Comparison of ENCODE assay signal across 31 cellular contexts in genomic region chr10:29287635-29288034, GRCh38. TPM values are rescaled to one million over a fixed set of nuclear protein-coding genes. Genes with fewer than 3 reads are reported as not detected.
DNase-seq lines count a peak whose midpoint lies in the region; ATAC-seq, FAIRE-seq and TF ChIP-seq lines count a peak whose summit lies in the region.
"Had no signal": no experiment of that assay in that cellular context is flagged by ENCODE, and none has a peak within 500 bp of the region (broad histone marks: within the 10 kb centered on the region; RNA-seq: fewer than 3 reads in every experiment).

No MANE protein-coding gene starts in this region.

- 13% methylated on average over 4 of the region's 4 CpGs for WGBS in HepG2 (ENCODE audit: low lambda C conversion rate)
- 71% methylated on average over 4 of the region's 4 CpGs for WGBS in right lobe of liver (ENCODE audit: insufficient coverage, low coverage, low lambda C conversion rate, missing lambda C conversion rate)
- WGBS in esophagus muscularis mucosa, result 82% methylated on average over 4 of the region's 4 CpGs

- H3K79me2 ChIP-seq in HepG2 (ENCODE audit: insufficient read depth, low read length), result no peaks in the 10 kb centered on the region

- H3K27ac Mint-ChIP-seq in activated CD4-positive, alpha-beta T cell treated with anti-CD3 and anti-CD28 coated beads, Interleukin-2, amount 10 ng/mL, durations not matched to agents 7 days and 5 days, result no peak overlapping the region
- H3K27ac Mint-ChIP-seq: CD14-positive monocyte; CD4-positive, alpha-beta memory T cell; CD4-positive, CD25-positive, alpha-beta regulatory T cell; CD8-positive, alpha-beta memory T cell had no signal

- H3K4me3 ChIP-seq in HepG2 (replicated peaks in 1 of 3; ENCODE audit: insufficient read depth in 1 of 3, low read depth in 2 of 3, low read length in 3 of 3) (no peak overlapping the region), right lobe of liver (no peak overlapping the region), esophagus muscularis mucosa (no peak overlapping the region)
- H3K4me3 ChIP-seq: BLaER1 had no signal

- POLR2A ChIA-PET in HepG2 (lab: Yijun Ruan, JAX), result no interaction called here
- POLR2A ChIA-PET in activated CD4-positive, alpha-beta T cell treated with anti-CD3 and anti-CD28 coated beads, Interleukin-2, amount 10 ng/mL, durations not matched to agents 7 days and 5 days (lab: Charles Lee), result no interaction called here

- no peak overlapping the region for H2AFZ ChIP-seq in HepG2 (ENCODE audit: low read length)

- H4K20me1 ChIP-seq in HepG2 (ENCODE audit: insufficient read depth, low read length), result no peaks in the 10 kb centered on the region
- H4K20me1 ChIP-seq: BLaER1 had no signal

- DNase-seq in HepG2 (ENCODE audit: low spot score), result no peak
- no peak for DNase-seq in right lobe of liver
- no peak for DNase-seq in frontal cortex (ENCODE audit: low spot score in 2 of 2)
- DNase-seq in esophagus muscularis mucosa (ENCODE audit: extremely low spot score), result no peak
- DNase-seq in activated CD4-positive, alpha-beta T cell treated with anti-CD3 and anti-CD28 coated beads, Interleukin-2, amount 10 ng/mL, durations not matched to agents 7 days and 5 days, result no peak
- DNase-seq in NCI-H2029 treated with DMSO at 0.1 percent for 48 hours (lab: John Stamatoyannopoulos, UW), result no peak
- DNase-seq: ACHN; BE2C; C1 segment of cervical spinal cord; CD4-positive, alpha-beta memory T cell; CD4-positive, CD25-positive, alpha-beta regulatory T cell; CD8-positive, alpha-beta memory T cell; COR-L47; DMS 273 treated with DMSO at 0.1 percent for 48 hours; DMS153; DMS53; DMS79; DND-41; EL; GF-D8 had no signal

- no peak overlapping the region for H3K9ac ChIP-seq in HepG2 (ENCODE audit: insufficient read depth, low read depth, low read length)
- H3K9ac ChIP-seq: BLaER1 had no signal

- peaks cover 0 to 1% of the 10 kb centered on the region in 2 experiments; a peak in 3 of 5 replicates for H3K27me3 ChIP-seq in HepG2 (ENCODE audit: control insufficient read depth in 1 of 2, insufficient read depth in 2 of 2, low read length in 2 of 2)
- no peaks in the 10 kb centered on the region for H3K27me3 ChIP-seq in right lobe of liver
- peaks cover 0 to 6% (median 0%) of the 10 kb centered on the region in 4 donors for H3K27me3 ChIP-seq in esophagus muscularis mucosa
- H3K27me3 ChIP-seq: BE2C, BLaER1 had no signal

- no peak for TF ChIP-seq RAD21 in HepG2 (CRISPR knock-in tag; IDR thresholded peaks at IDR 0.05)

- H3K4me1 Mint-ChIP-seq in activated CD4-positive, alpha-beta T cell treated with anti-CD3 and anti-CD28 coated beads, Interleukin-2, amount 10 ng/mL, durations not matched to agents 7 days and 5 days, result no peaks in the 10 kb centered on the region
- H3K4me1 Mint-ChIP-seq: CD14-positive monocyte; CD4-positive, alpha-beta memory T cell; CD4-positive, CD25-positive, alpha-beta regulatory T cell; CD8-positive, alpha-beta memory T cell had no signal

- H3K9me3 ChIP-seq in HepG2 (ENCODE audit: low read length) (no peaks in the 10 kb centered on the region), right lobe of liver (no peaks in the 10 kb centered on the region), esophagus muscularis mucosa (no peaks in the 10 kb centered on the region)
- H3K9me3 ChIP-seq: BE2C, BLaER1 had no signal

- H3K9me3 Mint-ChIP-seq in activated CD4-positive, alpha-beta T cell treated with anti-CD3 and anti-CD28 coated beads, Interleukin-2, amount 10 ng/mL, durations not matched to agents 7 days and 5 days, result no peaks in the 10 kb centered on the region
- H3K9me3 Mint-ChIP-seq: CD14-positive monocyte; CD4-positive, CD25-positive, alpha-beta regulatory T cell had no signal

- H3K27ac ChIP-seq in HepG2 (ENCODE audit: extremely low read length, insufficient read depth, low read length) (no peak overlapping the region), right lobe of liver (no peak overlapping the region), esophagus muscularis mucosa (replicated peaks in 1 of 4) (no peak overlapping the region)
- H3K27ac ChIP-seq: 22Rv1, BLaER1 had no signal

- H3K36me3 ChIP-seq in HepG2 (replicated peaks in 1 of 2; ENCODE audit: control insufficient read depth in 1 of 2, insufficient read depth in 2 of 2, low read length in 2 of 2), result no peaks in the 10 kb centered on the region
- no peaks in the 10 kb centered on the region for H3K36me3 ChIP-seq in right lobe of liver
- H3K36me3 ChIP-seq in esophagus muscularis mucosa, result no peaks in the 10 kb centered on the region
- H3K36me3 ChIP-seq: BE2C, BLaER1 had no signal

- CTCF ChIA-PET in HepG2 (lab: Yijun Ruan, JAX; ENCODE audit: low intra/inter-chr PET ratio, low total read pairs), result no interaction called here
- CTCF ChIA-PET in activated CD4-positive, alpha-beta T cell treated with anti-CD3 and anti-CD28 coated beads, Interleukin-2, amount 10 ng/mL, durations not matched to agents 7 days and 5 days (lab: Charles Lee), result no interaction called here

- FAIRE-seq in HepG2 (lab: Jason Lieb, UNC) (no peak), TTC549 (lab: Jason Lieb, UNC) (peak; percentile 42), frontal cortex (lab: Jason Lieb, UNC) (peak; percentile 21)
- FAIRE-seq: GM12891, GM19239 had no signal

- H3K4me3 Mint-ChIP-seq in activated CD4-positive, alpha-beta T cell treated with anti-CD3 and anti-CD28 coated beads, Interleukin-2, amount 10 ng/mL, durations not matched to agents 7 days and 5 days, result no peak overlapping the region
- H3K4me3 Mint-ChIP-seq: CD14-positive monocyte; CD4-positive, alpha-beta memory T cell; CD4-positive, CD25-positive, alpha-beta regulatory T cell; CD8-positive, alpha-beta memory T cell had no signal

- peaks cover 27% of the 10 kb centered on the region for H3K27me3 Mint-ChIP-seq in activated CD4-positive, alpha-beta T cell treated with anti-CD3 and anti-CD28 coated beads, Interleukin-2, amount 10 ng/mL, durations not matched to agents 7 days and 5 days

- BruUV-seq in HepG2 (replicated peaks; lab: Mats Ljungman, UMichigan), result no TSS peak

- intact Hi-C loops in HepG2 (cut with micrococcal nuclease; ENCODE audit: unreplicated experiment), result no loop called here
- intact Hi-C loops in right lobe of liver (cut with DNase I), result no loop called here
- intact Hi-C loops in esophagus muscularis mucosa (cut with DNase I), result no loop called here

- TF ChIP-seq POLR2A in HepG2 (IDR thresholded peaks at IDR 0.05; ENCODE audit: insufficient read depth in 1 of 2, low read depth in 2 of 2, low read length in 2 of 2) (no peak), right lobe of liver (IDR thresholded peaks at IDR 0.05) (no peak), esophagus muscularis mucosa (IDR thresholded peaks at IDR 0.05; ENCODE audit: low read depth) (no peak)

- H3K4me1 ChIP-seq in HepG2 (ENCODE audit: insufficient read depth, low read length) (no peaks in the 10 kb centered on the region), right lobe of liver (no peaks in the 10 kb centered on the region), esophagus muscularis mucosa (no peaks in the 10 kb centered on the region)
- H3K4me1 ChIP-seq: BE2C, BLaER1 had no signal

- TF ChIP-seq CTCF in HepG2 (CRISPR knock-in tag; IDR thresholded peaks at IDR 0.05) (no peak), right lobe of liver (IDR thresholded peaks at IDR 0.05) (no peak), esophagus muscularis mucosa (IDR thresholded peaks at IDR 0.05) (no peak)

- H3K4me2 ChIP-seq in HepG2 (ENCODE audit: low read depth, low read length), result no peak overlapping the region
- H3K4me2 ChIP-seq: BLaER1 had no signal

- ATAC-seq in HepG2, result no peak
- no peak for ATAC-seq in right lobe of liver

- in situ Hi-C loops in HepG2 (cut with HindIII; ENCODE audit: extremely low pct_ligation_motif_present, low pct_unique_long_range_greater_than_20kb), result no loop called here

- TF ChIP-seq EP300 in HepG2 (IDR thresholded peaks at IDR 0.05; ENCODE audit: low read depth in 2 of 2, low read length in 2 of 2) (no peak), HepG2 (CRISPR knock-in tag; IDR thresholded peaks at IDR 0.05; ENCODE audit: borderline replicate concordance) (no peak), esophagus muscularis mucosa (IDR thresholded peaks at IDR 0.05) (no peak)

- H3K36me3 Mint-ChIP-seq in activated CD4-positive, alpha-beta T cell treated with anti-CD3 and anti-CD28 coated beads, Interleukin-2, amount 10 ng/mL, durations not matched to agents 7 days and 5 days (ENCODE audit: low read depth), result no peaks in the 10 kb centered on the region
- H3K36me3 Mint-ChIP-seq: CD14-positive monocyte; CD4-positive, alpha-beta memory T cell; CD4-positive, CD25-positive, alpha-beta regulatory T cell; CD8-positive, alpha-beta memory T cell had no signal

TF ChIP-seq in HepG2, 621 proteins besides CTCF, POLR2A, EP300 and RAD21 (continues in another document):
- TF ChIP-seq ZNF709 (CRISPR knock-in tag; IDR thresholded peaks at IDR 0.05), result no peak
- TF ChIP-seq MAFK (conservative IDR thresholded peaks at IDR 0.05 in 1 of 2, IDR thresholded peaks at IDR 0.05 in 1 of 2; ENCODE audit: low read length in 2 of 2), result peak; percentile 35 to 69; a peak in 3 of 4 replicates

RNA-seq across cellular contexts. Expression of gene LYZL1, which starts 1.2 kb away (rescaled TPM):
- total RNA-seq in HepG2 (2016; rRNA removed; fragmentation: Illumina TruSeq; extraction: Trizol) (not detected in 2 replicates), right lobe of liver (not detected), frontal cortex (not detected), esophagus muscularis mucosa (not detected)
- total RNA-seq in HepG2 (2016; cell fraction: cytosol; rRNA removed; fragmentation: Illumina TruSeq; extraction: Trizol; ENCODE audit: low read depth), result not detected in 2 replicates
- total RNA-seq in HepG2 (2016; cell fraction: insoluble cytoplasmic fraction; rRNA removed; fragmentation: Illumina TruSeq; extraction: Trizol), result not detected in 2 replicates
- not detected in 2 replicates for total RNA-seq in HepG2 (2016; cell fraction: membrane; rRNA removed; fragmentation: Illumina TruSeq; extraction: Trizol)
- total RNA-seq in HepG2 (2016; cell fraction: nucleus; rRNA removed; fragmentation: Illumina TruSeq; extraction: Trizol), result not detected in 2 replicates
- not detected in 2 replicates for polyA plus RNA-seq in HepG2 (2011; rRNA removed)
- polyA plus RNA-seq in HepG2 (2011; cell fraction: cytosol; rRNA removed), result not detected in 2 replicates
- polyA plus RNA-seq in HepG2 (2011; cell fraction: nucleus; rRNA removed), result not detected in 2 replicates
- not detected in 2 replicates for polyA plus RNA-seq in HepG2 (2012)
- not detected in 2 replicates for polyA plus RNA-seq in HepG2 (2016; cell fraction: cytosol; fragmentation: Illumina TruSeq; extraction: Trizol; ENCODE audit: low read depth)
- polyA plus RNA-seq in HepG2 (2016; cell fraction: insoluble cytoplasmic fraction; fragmentation: Illumina TruSeq; extraction: Trizol; ENCODE audit: low read depth), result not detected in 2 replicates
- polyA plus RNA-seq in HepG2 (2016; cell fraction: membrane; fragmentation: Illumina TruSeq; extraction: Trizol; ENCODE audit: low read depth), result not detected in 2 replicates
- polyA plus RNA-seq in HepG2 (2016; cell fraction: nucleus; fragmentation: Illumina TruSeq; extraction: Trizol; ENCODE audit: insufficient read depth, low read depth), result not detected in 2 replicates
- not detected in 2 replicates for polyA minus RNA-seq in HepG2 (2011; rRNA and poly(A)+ RNA removed; ENCODE audit: low replicate concordance)
- polyA minus RNA-seq in HepG2 (2011; cell fraction: cytosol; rRNA and poly(A)+ RNA removed), result not detected in 2 replicates
- not detected in 2 replicates for polyA minus RNA-seq in HepG2 (2011; cell fraction: nucleus; rRNA and poly(A)+ RNA removed)
- total RNA-seq in activated CD4-positive, alpha-beta T cell treated with anti-CD3 and anti-CD28 coated beads, Interleukin-2, amount 10 ng/mL, durations not matched to agents 7 days and 5 days, result not detected
- total RNA-seq: A172; A673; CD4-positive, alpha-beta memory T cell; CD4-positive, CD25-positive, alpha-beta regulatory T cell; CD8-positive, alpha-beta memory T cell; Daoy; G401 had no signal
- polyA plus RNA-seq: AG04450; CD14-positive monocyte; CD4-positive, alpha-beta memory T cell; CD4-positive, CD25-positive, alpha-beta regulatory T cell; CD8-positive, alpha-beta memory T cell had no signal
